Comparison of ENCODE assay signal across 21 cellular contexts in the genomic region with DNA sequence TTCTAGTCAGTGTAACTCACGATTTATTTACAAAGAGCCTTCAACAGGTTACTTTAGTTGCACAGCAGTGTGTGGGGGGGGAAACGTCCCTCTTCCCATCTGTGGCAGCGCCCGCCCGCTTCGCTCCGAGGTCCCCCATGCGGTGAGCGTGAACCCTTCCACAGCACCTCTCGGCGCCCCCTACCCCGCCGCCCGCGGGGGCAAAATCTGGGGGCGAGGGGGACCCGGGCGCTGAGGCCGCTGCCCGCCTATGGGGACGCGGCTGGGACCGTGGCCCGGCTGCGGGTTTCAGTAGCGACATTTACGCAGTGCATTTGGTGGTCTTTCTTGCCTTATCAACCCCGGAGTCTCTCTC. TPM values are rescaled to one million over a fixed set of nuclear protein-coding genes. Genes with fewer than 3 reads are reported as not detected.
DNase-seq lines count a peak whose midpoint lies in the region; ATAC-seq and TF ChIP-seq lines count a peak whose summit lies in the region.
"Had no signal": no experiment of that assay in that cellular context is flagged by ENCODE, and none has a peak within 500 bp of the region (broad histone marks: within the 10 kb centered on the region; RNA-seq: fewer than 3 reads in every experiment).

No MANE protein-coding gene starts in this region.

- H3K4me1 ChIP-seq in iPS-20b (ENCODE audit: insufficient read depth, low read length) (peaks cover 12% of the 10 kb centered on the region; the same call in 1 of the 2 replicates), smooth muscle cell (ENCODE audit: low read depth) (peaks cover 29% of the 10 kb centered on the region)
- H3K4me1 ChIP-seq: parathyroid adenoma had no signal

- TF ChIP-seq CTCF in brain (conservative IDR thresholded peaks at IDR 0.05): no peak
- TF ChIP-seq CTCF in smooth muscle cell (IDR thresholded peaks at IDR 0.05; ENCODE audit: borderline replicate concordance, insufficient read depth, poor library complexity, severe bottlenecking): no peak

- H3K9ac ChIP-seq in iPS-20b (ENCODE audit: low read depth, low read length) (no peak overlapping the region), smooth muscle cell (ENCODE audit: low read depth) (no peak overlapping the region)
- H3K9ac ChIP-seq: parathyroid adenoma had no signal

- H3K4me2 ChIP-seq in smooth muscle cell: peak overlapping the region; percentile 74

- H3K36me3 ChIP-seq in iPS-20b (ENCODE audit: insufficient read depth, low read depth, low read length) (no peaks in the 10 kb centered on the region), smooth muscle cell (ENCODE audit: low read depth) (no peaks in the 10 kb centered on the region)
- H3K36me3 ChIP-seq: spleen, upper lobe of right lung had no signal

- H4K20me1 ChIP-seq in smooth muscle cell (ENCODE audit: low read depth): no peaks in the 10 kb centered on the region

- DNase-seq in NCI-H510A (lab: John Stamatoyannopoulos, UW) (peak; percentile 7), NCI-H510A treated with DMSO at 0.1 percent for 48 hours (lab: John Stamatoyannopoulos, UW) (no peak), smooth muscle cell (lab: John Stamatoyannopoulos, UW; ENCODE audit: unreplicated experiment) (no peak)
- DNase-seq: 8988T; activated CD4-positive, alpha-beta T cell treated with anti-CD3 and anti-CD28 coated beads, Interleukin-2, amount 50 U/mL, for 48 hours; activated naive CD8-positive, alpha-beta T cell treated with anti-CD3 and anti-CD28 coated beads, Interleukin-2, amount 10 ng/mL, durations not matched to agents 7 days and 5 days; activated T-cell treated with anti-CD3 and anti-CD28 coated beads, Interleukin-2, amount 50 U/mL, for 1 hour; DMS153; effector memory CD8-positive, alpha-beta T cell; kidney glomerular epithelial cell; NCI-H187; NCI-H524; spleen; upper lobe of right lung had no signal

- H3K27ac Mint-ChIP-seq in brain: no peak overlapping the region
- H3K27ac Mint-ChIP-seq: activated naive CD8-positive, alpha-beta T cell treated with anti-CD3 and anti-CD28 coated beads, Interleukin-2, amount 10 ng/mL, durations not matched to agents 7 days and 5 days; stimulated activated effector memory CD8-positive, alpha-beta T cell treated with anti-CD3 and anti-CD28 coated beads, Interleukin-12 subunit alpha, Interleukin-12 subunit beta, amount 100 ng/mL, for 72 hours had no signal

- H3K4me3 Mint-ChIP-seq in brain: peak overlapping the region; percentile 57 to 79 (median 63)
- H3K4me3 Mint-ChIP-seq: activated naive CD8-positive, alpha-beta T cell treated with anti-CD3 and anti-CD28 coated beads, Interleukin-2, amount 10 ng/mL, durations not matched to agents 7 days and 5 days; stimulated activated effector memory CD8-positive, alpha-beta T cell treated with anti-CD3 and anti-CD28 coated beads, Interleukin-12 subunit alpha, Interleukin-12 subunit beta, amount 100 ng/mL, for 72 hours had no signal

- peaks cover 100% of the 10 kb centered on the region for H3K27me3 Mint-ChIP-seq in brain

- H3K9me3 ChIP-seq in iPS-20b (ENCODE audit: insufficient read depth, low read depth, low read length) (no peaks in the 10 kb centered on the region), smooth muscle cell (replicated peaks; ENCODE audit: low read depth) (no peaks in the 10 kb centered on the region)
- H3K9me3 ChIP-seq: upper lobe of right lung had no signal

- H3K9me3 Mint-ChIP-seq in brain: peaks cover 0 to 9% (median 5%) of the 10 kb centered on the region in 5 experiments
- H3K9me3 Mint-ChIP-seq: activated naive CD8-positive, alpha-beta T cell treated with anti-CD3 and anti-CD28 coated beads, Interleukin-2, amount 10 ng/mL, durations not matched to agents 7 days and 5 days; effector memory CD8-positive, alpha-beta T cell had no signal

- H3K4me3 ChIP-seq in iPS-20b (ENCODE audit: low read length) (peak overlapping the region; percentile 63), smooth muscle cell (peak overlapping the region; percentile 30)
- H3K4me3 ChIP-seq: upper lobe of right lung had no signal

- no peaks in the 10 kb centered on the region for H3K79me2 ChIP-seq in smooth muscle cell (ENCODE audit: low read depth)
- H3K79me2 ChIP-seq: parathyroid adenoma had no signal

- no peaks in the 10 kb centered on the region for H3F3A ChIP-seq in smooth muscle cell (ENCODE audit: low read depth)

- H3K27ac ChIP-seq in iPS-20b (ENCODE audit: low read length) (no peak overlapping the region), smooth muscle cell (ENCODE audit: low read depth) (no peak overlapping the region)
- H3K27ac ChIP-seq: parathyroid adenoma, spleen, upper lobe of right lung had no signal

- H3K4me1 Mint-ChIP-seq in brain: peaks cover 34% of the 10 kb centered on the region

- ATAC-seq in HG03095 (IDR thresholded peaks at IDR 0.05; ENCODE audit: unreplicated experiment): no peak
- no peak for ATAC-seq in GM19463 (IDR thresholded peaks at IDR 0.05; ENCODE audit: unreplicated experiment)
- no peak for ATAC-seq in HG03378 (IDR thresholded peaks at IDR 0.05; ENCODE audit: unreplicated experiment)
- ATAC-seq: effector memory CD8-positive, alpha-beta T cell; stimulated activated effector memory CD8-positive, alpha-beta T cell treated with anti-CD3 and anti-CD28 coated beads, Interleukin-12 subunit alpha, Interleukin-12 subunit beta, amount 100 ng/mL, for 72 hours; upper lobe of right lung had no signal

- H3K36me3 Mint-ChIP-seq in brain: no peaks in the 10 kb centered on the region
- H3K36me3 Mint-ChIP-seq: activated naive CD8-positive, alpha-beta T cell treated with anti-CD3 and anti-CD28 coated beads, Interleukin-2, amount 10 ng/mL, durations not matched to agents 7 days and 5 days; stimulated activated effector memory CD8-positive, alpha-beta T cell treated with anti-CD3 and anti-CD28 coated beads, Interleukin-12 subunit alpha, Interleukin-12 subunit beta, amount 100 ng/mL, for 72 hours had no signal

- H3K27me3 ChIP-seq in iPS-20b (ENCODE audit: insufficient read depth, low read length) (peaks cover 100% of the 10 kb centered on the region), smooth muscle cell (ENCODE audit: low read depth) (peaks cover 100% of the 10 kb centered on the region)

- 2% methylated on average over 27 of the region's 28 CpGs for WGBS in smooth muscle cell (ENCODE audit: low lambda C conversion rate)

- no peak overlapping the region for H2AFZ ChIP-seq in smooth muscle cell (ENCODE audit: low read depth)
- H2AFZ ChIP-seq: parathyroid adenoma had no signal

RNA-seq across cellular contexts. Expression of gene NKX6-1, which starts 6.4 kb away (rescaled TPM):
- 1.7 TPM for polyA plus RNA-seq in brain (ENCODE audit: insufficient read depth, low read depth, low replicate concordance)
- total RNA-seq in smooth muscle cell: not detected in 2 replicates
- not detected in 2 replicates for polyA plus RNA-seq in smooth muscle cell
- total RNA-seq: activated naive CD8-positive, alpha-beta T cell treated with anti-CD3 and anti-CD28 coated beads, Interleukin-2, amount 10 ng/mL, durations not matched to agents 7 days and 5 days; spleen; upper lobe of right lung had no signal
- polyA plus RNA-seq: spleen had no signal
